Comparison of ENCODE assay signal across 1 cellular context in genomic region chr22:19525116-19525660, GRCh38.
TF ChIP-seq lines count a peak whose summit lies in the region.

No MANE protein-coding gene starts in this region.

TF ChIP-seq in endothelial cell of umbilical vein, 7 proteins besides CTCF, POLR2A, EP300 and RAD21:
- no peak for TF ChIP-seq POLR2AphosphoS5 (IDR thresholded peaks at IDR 0.05; ENCODE audit: insufficient read depth, low read depth, low read length)
- no peak for TF ChIP-seq FOS (IDR thresholded peaks at IDR 0.05; ENCODE audit: borderline replicate concordance, insufficient read depth, low read length)
- no peak for TF ChIP-seq MAX (IDR thresholded peaks at IDR 0.05; ENCODE audit: insufficient read depth, insufficient read length)
- no peak for TF ChIP-seq JUN (IDR thresholded peaks at IDR 0.05; ENCODE audit: borderline replicate concordance, insufficient read depth, insufficient read length, low read depth)
- TF ChIP-seq EZH2 (IDR thresholded peaks at IDR 0.05; ENCODE audit: borderline replicate concordance, low read depth, low read length, severe bottlenecking) = no peak
- TF ChIP-seq GATA2 (IDR thresholded peaks at IDR 0.05; ENCODE audit: insufficient read depth, insufficient read length, low read depth, low read length) = no peak
- no peak for TF ChIP-seq MYC (IDR thresholded peaks at IDR 0.05; ENCODE audit: low read depth, low read length)
